In genomic region chr7:33050425-33051318, GRCh38 we compare ENCODE assay signal across 8 cellular contexts.
DNase-seq lines count a peak whose midpoint lies in the region; ATAC-seq and TF ChIP-seq lines count a peak whose summit lies in the region.

No MANE protein-coding gene starts in this region.

- peak; percentile 31 for DNase-seq in NCI-H1105 (lab: John Stamatoyannopoulos, UW)
- DNase-seq in T follicular helper cell (ENCODE audit: low read depth), result peak; percentile 3
- peak; percentile 39 for DNase-seq in fibroblast of gingiva (ENCODE audit: low read depth)
- no peak for DNase-seq in nephron progenitor cell
- no peak for DNase-seq in activated CD8-positive, alpha-beta memory T cell treated with anti-CD3 and anti-CD28 coated beads for 24 hours

- peaks cover 93% of the 10 kb centered on the region for H3K4me1 ChIP-seq in DOHH2 (ENCODE audit: control insufficient read depth, low read length)

- H3K4me3 Mint-ChIP-seq in nephron progenitor cell, result no peak overlapping the region

- 0 out of 2 replicates have a peak overlapping the region, but pooled peaks have one; percentile 11 for H3K27ac ChIP-seq in DOHH2 (ENCODE audit: low read depth, low read length)

- TF ChIP-seq CTCF in DOHH2 (IDR thresholded peaks at IDR 0.05; ENCODE audit: low read depth, low read length, poor library complexity, severe bottlenecking) (peak; percentile 84), nephron progenitor cell (IDR thresholded peaks at IDR 0.05) (peak; percentile 56)

- H4K20me1 ChIP-seq in DOHH2 (ENCODE audit: control insufficient read depth, insufficient read depth, low read depth, low read length), result peaks cover 45% of the 10 kb centered on the region

- peak overlapping the region; percentile 43 for H3K4me3 ChIP-seq in DOHH2 (ENCODE audit: low read length)

- no peaks in the 10 kb centered on the region for H3K9me3 Mint-ChIP-seq in nephron progenitor cell

- H3K9me2 ChIP-seq in DOHH2 (replicated peaks; ENCODE audit: control insufficient read depth, low read length), result no peaks in the 10 kb centered on the region

- peaks cover 3% of the 10 kb centered on the region for H3K27me3 Mint-ChIP-seq in nephron progenitor cell (ENCODE audit: low read depth, poor library complexity)

- no peaks in the 10 kb centered on the region for H3K9me3 ChIP-seq in DOHH2 (ENCODE audit: control insufficient read depth, insufficient read depth, low read length)

- ATAC-seq in GM21576 (IDR thresholded peaks at IDR 0.05; ENCODE audit: unreplicated experiment) (peak; percentile 61), HG03571 (IDR thresholded peaks at IDR 0.05; ENCODE audit: unreplicated experiment) (no peak)

- peaks cover 7% of the 10 kb centered on the region for H3K4me1 Mint-ChIP-seq in nephron progenitor cell

- H3F3A ChIP-seq in DOHH2 (ENCODE audit: control insufficient read depth, insufficient read depth), result peaks cover 12% of the 10 kb centered on the region

- no peaks in the 10 kb centered on the region for H3K27me3 ChIP-seq in DOHH2 (ENCODE audit: control insufficient read depth, low read length)

- peaks cover 97% of the 10 kb centered on the region for H3K79me2 ChIP-seq in DOHH2 (ENCODE audit: control insufficient read depth, low read length)

- no peak overlapping the region for H3K27ac Mint-ChIP-seq in nephron progenitor cell

- peaks cover 21% of the 10 kb centered on the region for H3K36me3 Mint-ChIP-seq in nephron progenitor cell (ENCODE audit: low read depth)

- peaks cover 17% of the 10 kb centered on the region for H3K36me3 ChIP-seq in DOHH2 (ENCODE audit: control insufficient read depth, low read length)

- peak overlapping the region; percentile 60 for H3K4me2 ChIP-seq in DOHH2 (ENCODE audit: low read length)

Comparison
In these comparisons a context has a peak if more than half of its experiments do, and no peak if none do; other contexts are left out.
1. DNase-seq: peak in NCI-H1105 (single experiment), T follicular helper cell (single experiment) and fibroblast of gingiva (single experiment); none in nephron progenitor cell (single experiment) and activated CD8-positive, alpha-beta memory T cell treated with anti-CD3 and anti-CD28 coated beads for 24 hours (single experiment).